In the genomic region with DNA sequence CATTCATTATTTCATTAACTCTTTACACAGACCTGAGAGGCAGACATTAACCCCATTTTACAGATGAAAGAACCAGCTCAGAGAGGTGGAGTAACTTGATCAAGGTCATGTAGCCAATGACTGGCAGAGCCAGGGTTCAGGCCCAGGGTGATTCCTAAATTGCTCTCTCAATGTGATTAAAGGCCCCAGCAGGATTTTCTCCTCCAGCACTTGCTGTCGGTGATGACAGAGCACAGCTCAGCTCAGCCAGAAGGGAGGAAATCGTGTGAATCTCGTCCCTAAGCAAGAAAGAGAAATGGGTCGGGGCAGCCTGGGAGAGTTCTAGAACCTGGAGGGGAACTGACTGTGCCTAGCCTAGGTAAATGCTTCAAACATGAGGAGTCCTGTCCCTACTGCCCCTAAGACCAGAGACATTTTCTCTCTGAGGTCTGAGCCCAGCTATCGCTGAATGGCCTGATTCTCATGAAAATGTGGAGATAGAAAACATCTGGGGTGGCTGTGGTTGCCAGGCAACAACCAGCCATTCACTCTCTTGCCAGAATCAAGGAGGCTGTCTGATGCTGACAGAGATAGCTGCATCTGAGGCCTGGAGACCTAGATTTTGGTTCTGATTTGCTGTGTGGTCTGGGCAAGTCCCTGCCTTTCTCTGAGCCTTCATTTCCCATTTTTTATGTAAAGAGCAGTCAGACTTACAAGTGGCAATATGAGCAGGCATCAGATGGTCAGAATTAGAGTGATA, we compare ENCODE assay signal across 10 cellular contexts. TPM values are rescaled to one million over a fixed set of nuclear protein-coding genes. Genes with fewer than 3 reads are reported as not detected.
DNase-seq lines count a peak whose midpoint lies in the region; ATAC-seq and TF ChIP-seq lines count a peak whose summit lies in the region.
"Had no signal": no experiment of that assay in that cellular context is flagged by ENCODE, and none has a peak within 500 bp of the region (broad histone marks: within the 10 kb centered on the region; RNA-seq: fewer than 3 reads in every experiment).

No MANE protein-coding gene starts in this region.

- no peaks in the 10 kb centered on the region for H3K9me3 Mint-ChIP-seq in neural crest cell

- H3K36me3 Mint-ChIP-seq in neural crest cell (ENCODE audit: low read depth), result no peaks in the 10 kb centered on the region

- ATAC-seq in GM21526 (IDR thresholded peaks at IDR 0.05; ENCODE audit: low FRiP score, unreplicated experiment) (no peak), GM21717 (IDR thresholded peaks at IDR 0.05; ENCODE audit: unreplicated experiment) (no peak), HG03175 (IDR thresholded peaks at IDR 0.05; ENCODE audit: unreplicated experiment) (no peak)

- TF ChIP-seq CTCF in neural crest cell (conservative IDR thresholded peaks at IDR 0.05), result no peak

- peak; percentile 83 for DNase-seq in EH (ENCODE audit: low read depth)
- peak; percentile 86 for DNase-seq in RPMI7951 (ENCODE audit: low read depth)
- DNase-seq in caudate nucleus (lab: John Stamatoyannopoulos, UW), result peak in 24 of 61 donors; percentile 6 to 76 (median 26)
- DNase-seq in neural crest cell (ENCODE audit: low read depth, low spot score), result no peak
- DNase-seq in NCI-H2081 treated with DMSO at 0.1 percent for 48 hours (lab: John Stamatoyannopoulos, UW), result no peak
- DNase-seq: heart left ventricle had no signal

- H3K4me1 Mint-ChIP-seq in neural crest cell, result peaks cover 7% of the 10 kb centered on the region

- H3K27me3 Mint-ChIP-seq in neural crest cell (ENCODE audit: low read depth), result peaks cover 3% of the 10 kb centered on the region

- peak overlapping the region; percentile 22 for H3K27ac ChIP-seq in caudate nucleus (ENCODE audit: low read depth, low read length)
- H3K27ac ChIP-seq: prostate gland had no signal

- H3K4me3 Mint-ChIP-seq in neural crest cell, result no peak overlapping the region

- peak overlapping the region; percentile 43 for H3K27ac Mint-ChIP-seq in neural crest cell (ENCODE audit: unreplicated experiment)

RNA-seq across cellular contexts. Expression of a gene that starts 19.6 kb away (rescaled TPM):
- total RNA-seq in RPMI7951 (2014; rRNA removed; shearing (Covaris generic)), result 9.8 and 10.3 TPM in 2 replicates
- total RNA-seq in neural crest cell, result 14.9 and 16.0 TPM in 2 replicates

RNA-seq across cellular contexts. Expression of a gene that starts 52.4 kb away (rescaled TPM):
- total RNA-seq in RPMI7951 (2014; rRNA removed; shearing (Covaris generic)), result 263 and 350 TPM in 2 replicates
- total RNA-seq in neural crest cell, result 134 and 135 TPM in 2 replicates

Comparison
In these comparisons a context has a peak if more than half of its experiments do, and no peak if none do; other contexts are left out.
1. DNase-seq: peak in EH (single experiment) and RPMI7951 (single experiment); none in neural crest cell (single experiment) and NCI-H2081 treated with DMSO at 0.1 percent for 48 hours (single experiment).